22 cellular contexts compared by ENCODE assay signal in the genomic region with DNA sequence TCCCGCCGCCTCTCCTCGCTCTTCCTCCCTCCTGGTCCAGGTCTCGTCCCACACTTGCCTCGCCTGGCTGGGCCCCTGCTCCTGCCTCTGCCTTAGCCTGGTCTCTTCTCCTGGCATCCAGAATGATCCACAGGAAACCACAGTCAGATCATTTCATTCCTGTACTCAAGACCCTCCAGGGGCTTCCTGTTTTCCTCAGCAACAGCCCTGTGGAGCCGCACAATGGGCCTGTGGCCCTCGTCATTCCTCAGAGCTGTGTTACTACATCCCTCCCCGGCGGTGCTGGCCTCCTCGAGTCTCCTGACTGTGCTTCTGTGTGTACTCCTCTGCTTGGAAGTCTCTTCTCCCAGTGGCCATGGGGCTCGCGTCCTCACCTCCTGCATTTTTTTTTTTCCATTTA. TPM values are rescaled to one million over a fixed set of nuclear protein-coding genes. Genes with fewer than 3 reads are reported as not detected.
"Had no signal": no experiment of that assay in that cellular context is flagged by ENCODE, and none has a peak within 500 bp of the region (broad histone marks: within the 10 kb centered on the region; RNA-seq: fewer than 3 reads in every experiment).

No MANE protein-coding gene starts in this region.

- H3K27ac Mint-ChIP-seq: T-helper 17 cell had no signal

- H3K4me1 ChIP-seq: body of pancreas, esophagus squamous epithelium, gastrocnemius medialis, upper lobe of left lung had no signal

- H3K27ac ChIP-seq: body of pancreas, esophagus squamous epithelium, gastrocnemius medialis, left ventricle myocardium inferior, neutrophil, ovary, SK-N-MC, upper lobe of left lung had no signal

- H3K4me3 ChIP-seq: body of pancreas, cardiac muscle cell, esophagus squamous epithelium, gastrocnemius medialis, left ventricle myocardium inferior, ovary, SK-N-MC, upper lobe of left lung had no signal

- H3K36me3 ChIP-seq: ovary had no signal

- H3K9me3 ChIP-seq: body of pancreas, esophagus squamous epithelium, gastrocnemius medialis, left ventricle myocardium inferior, neutrophil, ovary, upper lobe of left lung had no signal

- DNase-seq: activated CD4-positive, alpha-beta T cell treated with anti-CD3 and anti-CD28 coated beads, Interleukin-2, amount 50 U/mL, for 1 hour; activated CD8-positive, alpha-beta memory T cell treated with anti-CD3 and anti-CD28 coated beads, Interleukin-2, amount 50 U/mL, for 48 hours; activated gamma-delta T cell; activated T-cell treated with anti-CD3 and anti-CD28 coated beads, Interleukin-2, amount 50 U/mL, for 48 hours; body of pancreas; effector CD8-positive, alpha-beta T cell; esophagus squamous epithelium; gastrocnemius medialis; hypothalamus; left ventricle myocardium inferior; ovary; right cardiac atrium; SHP77 treated with DMSO at 0.1 percent for 48 hours; stimulated activated CD4-positive, alpha-beta T cell treated with anti-CD3 and anti-CD28 coated beads, Interleukin-1b, Interleukin-23, amount 100 ng/mL, for 48 hours; SW 1271; T-helper 17 cell had no signal

- ATAC-seq: body of pancreas; gastrocnemius medialis; natural killer cell treated with Interleukin-12 subunit alpha and Interleukin-12 subunit beta and Interleukin-15 and Interleukin-18, amount 100 ng/mL, for 72 hours; right cardiac atrium; T-helper 17 cell had no signal

- H3K27me3 Mint-ChIP-seq: natural killer cell treated with Interleukin-12 subunit alpha and Interleukin-12 subunit beta and Interleukin-15 and Interleukin-18, amount 100 ng/mL, for 72 hours; T-helper 17 cell had no signal

- H3K9me3 Mint-ChIP-seq: natural killer cell treated with Interleukin-12 subunit alpha and Interleukin-12 subunit beta and Interleukin-15 and Interleukin-18, amount 100 ng/mL, for 72 hours had no signal

- H3K4me3 Mint-ChIP-seq: natural killer cell treated with Interleukin-12 subunit alpha and Interleukin-12 subunit beta and Interleukin-15 and Interleukin-18, amount 100 ng/mL, for 72 hours; T-helper 17 cell had no signal

- H3K27me3 ChIP-seq: body of pancreas, cardiac muscle cell, esophagus squamous epithelium, gastrocnemius medialis, neutrophil, ovary, upper lobe of left lung had no signal

RNA-seq across cellular contexts. Expression of gene DNAH10, which starts 29.9 kb away (rescaled TPM):
- total RNA-seq: esophagus squamous epithelium, left ventricle myocardium inferior, lung microvascular endothelial cell had no signal
